19 cellular contexts compared by ENCODE assay signal in the genomic region with DNA sequence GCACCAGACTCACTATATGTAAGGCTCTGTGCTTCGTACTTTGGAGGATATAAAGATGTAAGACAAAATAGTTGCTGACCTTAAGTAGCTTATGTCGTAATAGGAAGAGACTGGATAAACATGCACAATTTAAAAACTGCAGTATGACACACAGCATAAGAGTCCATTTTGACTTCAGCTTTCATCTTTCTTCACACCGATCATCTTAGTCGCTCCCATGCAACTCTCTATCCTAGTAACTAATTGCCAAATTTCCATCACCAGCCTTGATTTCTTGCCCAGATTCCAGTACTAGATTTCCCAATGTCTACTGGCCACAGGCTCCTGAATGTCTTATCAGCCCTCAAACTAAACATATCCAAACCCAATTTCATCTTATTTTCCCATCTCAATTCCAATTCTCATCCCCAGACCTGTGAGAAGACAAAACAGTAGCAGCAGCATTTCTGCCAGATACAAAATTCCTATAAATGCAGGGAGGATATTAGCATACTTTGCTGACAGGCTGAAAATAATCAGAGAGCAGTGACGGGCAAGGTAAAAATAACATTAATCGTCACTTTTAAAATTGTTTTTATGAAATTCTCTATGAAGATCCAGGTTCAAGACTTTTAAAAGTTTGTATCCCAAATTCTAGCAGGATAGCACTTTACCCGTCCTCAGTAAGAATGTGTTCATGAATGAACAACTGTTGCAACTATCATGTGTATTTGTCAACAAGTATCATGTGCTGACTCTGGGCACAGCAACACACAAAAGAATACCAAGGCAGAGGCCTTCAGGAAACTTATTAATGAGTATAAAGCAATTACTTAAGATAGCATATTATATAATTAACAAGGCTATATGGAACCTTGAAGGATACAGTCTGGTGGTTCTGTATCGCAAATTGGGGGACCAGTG. TPM values are rescaled to one million over a fixed set of nuclear protein-coding genes. Genes with fewer than 3 reads are reported as not detected.
A peak's percentile ranks its signal among the peaks of the same experiment; 100 is the strongest.
DNase-seq lines count a peak whose midpoint lies in the region; ATAC-seq and TF ChIP-seq lines count a peak whose summit lies in the region.
"Had no signal": no experiment of that assay in that cellular context is flagged by ENCODE, and none has a peak within 500 bp of the region (broad histone marks: within the 10 kb centered on the region; RNA-seq: fewer than 3 reads in every experiment).

No MANE protein-coding gene starts in this region.

- ATAC-seq in GM21529 (IDR thresholded peaks at IDR 0.05; ENCODE audit: unreplicated experiment) = no peak
- ATAC-seq: activated CD8-positive, alpha-beta T cell treated with anti-CD3 and anti-CD28 coated beads, Interleukin-2, amount 10 ng/mL, durations not matched to agents 7 days and 5 days had no signal

- H3K27me3 Mint-ChIP-seq in HFFc6 (ENCODE audit: insufficient read depth) = peaks cover 2% of the 10 kb centered on the region; the same call in 1 of the 2 replicates
- H3K27me3 Mint-ChIP-seq in type B pancreatic cell = no peaks in the 10 kb centered on the region

- no peaks in the 10 kb centered on the region for H3K79me2 ChIP-seq in osteoblast (ENCODE audit: insufficient read depth, low read length)

- no peak overlapping the region for H2AFZ ChIP-seq in osteoblast (ENCODE audit: low read length)

- H3K4me3 ChIP-seq in fibroblast of mammary gland (ENCODE audit: control insufficient read depth, low read depth, low read length) = no peak overlapping the region
- no peak overlapping the region for H3K4me3 ChIP-seq in osteoblast (ENCODE audit: insufficient read depth, low read length)
- H3K4me3 ChIP-seq: Peyer's patch had no signal

- peaks cover 31% of the 10 kb centered on the region for H3K36me3 ChIP-seq in osteoblast (ENCODE audit: insufficient read depth, low read length)

- peaks cover 27% of the 10 kb centered on the region for H3K4me1 Mint-ChIP-seq in HFFc6 (ENCODE audit: low read depth)
- no peaks in the 10 kb centered on the region for H3K4me1 Mint-ChIP-seq in type B pancreatic cell (ENCODE audit: unreplicated experiment)
- H3K4me1 Mint-ChIP-seq: endodermal cell had no signal

- H3K4me1 ChIP-seq in osteoblast (ENCODE audit: insufficient read depth, low read length) = peaks cover 15% of the 10 kb centered on the region
- H3K4me1 ChIP-seq: Peyer's patch had no signal

- H3K4me3 Mint-ChIP-seq in HFFc6 (peak overlapping the region; percentile 0; the same call in 1 of the 2 replicates), type B pancreatic cell (no peak overlapping the region)
- H3K4me3 Mint-ChIP-seq: activated CD8-positive, alpha-beta T cell treated with anti-CD3 and anti-CD28 coated beads, Interleukin-2, amount 10 ng/mL, durations not matched to agents 7 days and 5 days; CD14-positive monocyte; endodermal cell; immature natural killer cell had no signal

- H3K9me3 ChIP-seq in osteoblast (ENCODE audit: low read depth, low read length) = no peaks in the 10 kb centered on the region
- H3K9me3 ChIP-seq: Peyer's patch had no signal

- peak overlapping the region; percentile 64 for H3K27ac ChIP-seq in osteoblast (ENCODE audit: low read depth, low read length)
- H3K27ac ChIP-seq: HL-60, KMS-11, Peyer's patch had no signal

- H3K9me3 Mint-ChIP-seq in HFFc6 = no peaks in the 10 kb centered on the region
- H3K9me3 Mint-ChIP-seq in type B pancreatic cell = no peaks in the 10 kb centered on the region
- H3K9me3 Mint-ChIP-seq: CD14-positive monocyte, endodermal cell, immature natural killer cell had no signal

- DNase-seq in AG09319 (ENCODE audit: extremely low read depth, low read depth) (peak; percentile 38), HFFc6 (peak; percentile 74), fibroblast of mammary gland (ENCODE audit: low read depth) (peak; percentile 90), osteoblast (ENCODE audit: insufficient read length, low spot score, missing footprints) (peak; percentile 50), type B pancreatic cell (ENCODE audit: extremely low spot score, unreplicated experiment) (no peak), occipital lobe (lab: John Stamatoyannopoulos, UW) (no peak)
- no peak for DNase-seq in stimulated activated CD8-positive, alpha-beta memory T cell treated with anti-CD3 and anti-CD28 coated beads, Interleukin-4, amount 100 ng/mL, for 48 hours
- DNase-seq: activated CD8-positive, alpha-beta T cell treated with anti-CD3 and anti-CD28 coated beads, Interleukin-2, amount 10 ng/mL, durations not matched to agents 7 days and 5 days; cerebellar nuclear complex; endodermal cell; immature natural killer cell; mesendoderm; NCI-H2171 treated with DMSO at 0.1 percent for 48 hours; Peyer's patch; retina had no signal

- peak overlapping the region; percentile 34 for H3K4me2 ChIP-seq in osteoblast (ENCODE audit: insufficient read depth, low read length)
- H3K4me2 ChIP-seq: KMS-11 had no signal

- H3K27ac Mint-ChIP-seq in HFFc6 (peak overlapping the region; percentile 47), type B pancreatic cell (no peak overlapping the region)
- H3K27ac Mint-ChIP-seq: activated CD8-positive, alpha-beta T cell treated with anti-CD3 and anti-CD28 coated beads, Interleukin-2, amount 10 ng/mL, durations not matched to agents 7 days and 5 days; endodermal cell had no signal

- no peak for TF ChIP-seq CTCF in AG09319 (IDR thresholded peaks at IDR 0.05; ENCODE audit: low read depth, low read length)
- TF ChIP-seq CTCF in HFFc6 (IDR thresholded peaks at IDR 0.05) = no peak
- TF ChIP-seq CTCF in fibroblast of mammary gland (conservative IDR thresholded peaks at IDR 0.05; ENCODE audit: control insufficient read depth, insufficient read depth, low read depth, low read length) = no peak
- TF ChIP-seq CTCF in osteoblast (IDR thresholded peaks at IDR 0.05; ENCODE audit: extremely low read depth, low read depth, low read length) = no peak
- no peak for TF ChIP-seq CTCF in type B pancreatic cell (conservative IDR thresholded peaks at IDR 0.05)

- H4K20me1 ChIP-seq in osteoblast (ENCODE audit: insufficient read depth, low read length) = no peaks in the 10 kb centered on the region

- H3K36me3 Mint-ChIP-seq in HFFc6 (ENCODE audit: low read depth) = peaks cover 34% of the 10 kb centered on the region
- peaks cover 35% of the 10 kb centered on the region for H3K36me3 Mint-ChIP-seq in type B pancreatic cell

- H3K27me3 ChIP-seq in osteoblast (ENCODE audit: insufficient read depth, low read length) = no peaks in the 10 kb centered on the region
- H3K27me3 ChIP-seq: Peyer's patch had no signal

RNA-seq across cellular contexts. Expression of gene KIDINS220, which starts 42.2 kb away (rescaled TPM):
- 10 to 100 TPM; 34.5 to 42.2 (median 38.2) TPM for total RNA-seq in HFFc6 (2021; fragmentation: NEBNext Ultra II Directional; extraction: Animal tissue kit (Norgen Biotek cat#: 25700))
- 125 and 134 TPM in 2 replicates for total RNA-seq in osteoblast
- 63.2 and 73.1 TPM in 2 replicates for total RNA-seq in type B pancreatic cell (ENCODE audit: low replicate concordance)
- total RNA-seq in occipital lobe = 721 TPM

Comparison
In these comparisons a context has a peak if more than half of its experiments do, and no peak if none do; other contexts are left out.
1. DNase-seq: peak in AG09319 (single experiment), HFFc6 (single experiment), fibroblast of mammary gland (single experiment) and osteoblast (single experiment); none in stimulated activated CD8-positive, alpha-beta memory T cell treated with anti-CD3 and anti-CD28 coated beads, Interleukin-4, amount 100 ng/mL, for 48 hours (single experiment), type B pancreatic cell (single experiment) and occipital lobe (single experiment).